Comparison of ENCODE assay signal across 14 cellular contexts in genomic region chr3:154151969-154152368, GRCh38. TPM values are rescaled to one million over a fixed set of nuclear protein-coding genes. Genes with fewer than 3 reads are reported as not detected.
DNase-seq lines count a peak whose midpoint lies in the region; ATAC-seq and TF ChIP-seq lines count a peak whose summit lies in the region.
"Had no signal": no experiment of that assay in that cellular context is flagged by ENCODE, and none has a peak within 500 bp of the region (broad histone marks: within the 10 kb centered on the region; RNA-seq: fewer than 3 reads in every experiment).

No MANE protein-coding gene starts in this region.

- POLR2A ChIA-PET in HEK293T (lab: Yijun Ruan, JAX): no interaction called here

- H3K4me3 ChIP-seq in astrocyte of the spinal cord (ENCODE audit: low read depth, low read length): no peak overlapping the region
- H3K4me3 ChIP-seq: esophagus muscularis mucosa, mucosa of descending colon had no signal

- in situ Hi-C loops in astrocyte of the spinal cord (cut with HindIII; ENCODE audit: low sequenced_read_pairs): no loop called here

- DNase-seq in AG08396 (ENCODE audit: low spot score) (peak; percentile 30), HT1080 (ENCODE audit: low read depth) (peak; percentile 94), astrocyte of the spinal cord (ENCODE audit: low read depth, low spot score) (peak; percentile 67), kidney glomerular epithelial cell (lab: John Stamatoyannopoulos, UW) (peak; percentile 63), NCI-H69 (lab: John Stamatoyannopoulos, UW) (no peak), HEK293T (ENCODE audit: extremely low spot score) (no peak)
- no peak for DNase-seq in activated CD4-positive, alpha-beta T cell treated with anti-CD3 and anti-CD28 coated beads, Interleukin-2, amount 50 U/mL, for 1 hour
- DNase-seq: activated CD4-positive, alpha-beta T cell treated with anti-CD3 and anti-CD28 coated beads for 1 hour; activated T-cell treated with anti-CD3 and anti-CD28 coated beads, Interleukin-2, amount 50 U/mL, for 1 hour; DMS153; mucosa of descending colon; NCI-H1105 had no signal

- ATAC-seq in GM19455 (IDR thresholded peaks at IDR 0.05; ENCODE audit: unreplicated experiment): no peak
- ATAC-seq: mucosa of descending colon had no signal

- TF ChIP-seq CTCF in astrocyte of the spinal cord (IDR thresholded peaks at IDR 0.05; ENCODE audit: low read depth, low read length): no peak

- CTCF ChIA-PET in HEK293T (lab: Yijun Ruan, JAX): no interaction called here

TF ChIP-seq in HEK293T, 16 proteins besides CTCF, POLR2A, EP300 and RAD21:
- TF ChIP-seq CTBP1 (IDR thresholded peaks at IDR 0.05; ENCODE audit: borderline replicate concordance): no peak
- TF ChIP-seq PKNOX1 (IDR thresholded peaks at IDR 0.05): no peak
- TF ChIP-seq SUZ12 (IDR thresholded peaks at IDR 0.05): no peak
- no peak for TF ChIP-seq TARDBP (IDR thresholded peaks at IDR 0.05)
- no peak for TF ChIP-seq SP1 (IDR thresholded peaks at IDR 0.05)
- TF ChIP-seq HDGF (IDR thresholded peaks at IDR 0.05; ENCODE audit: borderline replicate concordance): no peak

RNA-seq across cellular contexts. Expression of gene ARHGEF26, which starts 30.8 kb away (rescaled TPM):
- 5.3 and 6.2 TPM in 2 replicates for total RNA-seq in HT1080 (2014; rRNA removed; shearing (Covaris generic))
- polyA plus RNA-seq in HT1080 (2015; cell fraction: cytosol; rRNA removed): 4.0 TPM in 2 replicates
- 6.2 and 6.8 TPM in 2 replicates for polyA plus RNA-seq in HT1080 (2015; cell fraction: nucleus; rRNA removed)

Comparison
In these comparisons a context has a peak if more than half of its experiments do, and no peak if none do; other contexts are left out.
1. DNase-seq: peak in AG08396 (single experiment), HT1080 (single experiment), astrocyte of the spinal cord (single experiment) and kidney glomerular epithelial cell (single experiment); none in activated CD4-positive, alpha-beta T cell treated with anti-CD3 and anti-CD28 coated beads, Interleukin-2, amount 50 U/mL, for 1 hour (single experiment), NCI-H69 (single experiment) and HEK293T (single experiment).